Comparison of ENCODE assay signal across 11 cellular contexts in the genomic region with DNA sequence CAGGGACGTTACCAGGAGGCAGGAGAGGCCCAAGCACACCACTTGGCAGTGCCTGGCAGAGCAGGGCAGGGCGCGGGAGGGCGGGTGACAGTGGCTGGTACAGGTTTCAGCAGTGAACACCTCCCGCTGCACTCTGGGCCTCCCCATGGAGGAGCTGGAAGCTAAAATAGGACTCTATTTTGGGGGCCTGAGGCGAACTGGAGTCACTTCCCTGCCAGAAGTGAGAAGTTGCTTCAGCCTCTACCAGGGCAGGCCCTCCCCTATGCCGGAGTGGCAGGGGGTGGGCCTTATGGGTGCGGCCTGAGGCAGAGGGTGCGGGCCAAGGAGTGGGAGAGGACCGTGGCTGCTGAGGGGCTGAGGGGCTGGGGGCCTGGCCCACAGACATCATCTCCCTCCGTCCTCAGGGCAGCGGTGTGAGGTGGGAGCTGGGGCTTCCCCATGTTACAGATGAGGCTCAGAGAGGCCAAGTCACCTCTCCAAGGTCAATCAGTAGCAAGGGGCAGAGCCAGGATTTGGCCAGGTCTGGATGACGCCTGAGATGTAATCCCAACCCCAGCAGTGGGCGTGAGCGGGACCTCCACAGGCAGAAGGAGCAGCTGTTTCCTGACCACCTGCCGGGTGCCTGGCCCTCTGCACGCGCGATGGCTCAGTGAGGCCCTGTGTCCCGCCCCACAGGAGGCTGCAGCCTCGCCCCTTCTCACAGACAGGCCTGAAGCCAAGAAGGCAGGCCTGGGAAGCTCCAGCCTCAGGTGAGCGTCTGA.
DNase-seq lines count a peak whose midpoint lies in the region; ATAC-seq and TF ChIP-seq lines count a peak whose summit lies in the region.
"Had no signal": no experiment of that assay in that cellular context is flagged by ENCODE, and none has a peak within 500 bp of the region (broad histone marks: within the 10 kb centered on the region; RNA-seq: fewer than 3 reads in every experiment).

No MANE protein-coding gene starts in this region.

- no peak for ATAC-seq in GM18502 (IDR thresholded peaks at IDR 0.05; ENCODE audit: poor library complexity, unreplicated experiment)

- TF ChIP-seq RAD21 in Ishikawa (IDR thresholded peaks at IDR 0.05; ENCODE audit: low read depth), result no peak

- H3K27ac ChIP-seq in coronary artery, result no peak overlapping the region
- H3K27ac ChIP-seq: brain microvascular endothelial cell, esophagus squamous epithelium, neutrophil had no signal

- peak; percentile 51 for DNase-seq in D341Med (ENCODE audit: low spot score)
- DNase-seq in coronary artery (ENCODE audit: low spot score), result peak; percentile 50
- peak; percentile 32 for DNase-seq in medulla oblongata (ENCODE audit: extremely low spot score)
- DNase-seq in cortex of kidney (lab: John Stamatoyannopoulos, UW), result no peak
- no peak for DNase-seq in NCI-H226
- DNase-seq: brain microvascular endothelial cell; esophagus squamous epithelium; stimulated activated CD4-positive, alpha-beta T cell treated with anti-CD3 and anti-CD28 coated beads, Interleukin-4, amount 100 ng/mL, for 1 hour had no signal

- H3K4me3 ChIP-seq in coronary artery, result no peak overlapping the region
- H3K4me3 ChIP-seq: esophagus squamous epithelium had no signal

- no peak for TF ChIP-seq CTCF in coronary artery (IDR thresholded peaks at IDR 0.05)

- TF ChIP-seq EP300 in Ishikawa (IDR thresholded peaks at IDR 0.05; ENCODE audit: borderline replicate concordance), result peak; percentile 88

TF ChIP-seq in Ishikawa, 13 proteins besides CTCF, POLR2A, EP300 and RAD21:
- peak; percentile 96 for TF ChIP-seq TCF12 (IDR thresholded peaks at IDR 0.05; ENCODE audit: low read depth)
- TF ChIP-seq EGR1 (IDR thresholded peaks at IDR 0.05), result peak; percentile 54
- TF ChIP-seq FOXM1 (IDR thresholded peaks at IDR 0.05; ENCODE audit: borderline replicate concordance, low read depth), result no peak
- peak; percentile 92 for TF ChIP-seq NFIC (IDR thresholded peaks at IDR 0.05)
- TF ChIP-seq CEBPB (IDR thresholded peaks at IDR 0.05), result no peak
- TF ChIP-seq MAX (IDR thresholded peaks at IDR 0.05), result peak; percentile 89
- 0 out of 2 replicates have a peak, but pooled peaks have one; percentile 12 for TF ChIP-seq YY1 (IDR thresholded peaks at IDR 0.05; ENCODE audit: low read depth)
- no peak for TF ChIP-seq REST (IDR thresholded peaks at IDR 0.05; ENCODE audit: low read depth)
- TF ChIP-seq CREB1 (IDR thresholded peaks at IDR 0.05; ENCODE audit: low read depth), result no peak
- TF ChIP-seq ZBTB7A (IDR thresholded peaks at IDR 0.05; ENCODE audit: low read depth), result no peak
- TF ChIP-seq TEAD4 (IDR thresholded peaks at IDR 0.05), result peak; percentile 61
- TF ChIP-seq USF1 (IDR thresholded peaks at IDR 0.05), result no peak
- TF ChIP-seq TAF1 (IDR thresholded peaks at IDR 0.05; ENCODE audit: low read depth), result no peak
TF ChIP-seq in Ishikawa: peak in this region for 6.

Comparison
In these comparisons a context has a peak if more than half of its experiments do, and no peak if none do; other contexts are left out.
1. DNase-seq: peak in D341Med (single experiment), coronary artery (single experiment) and medulla oblongata (single experiment); none in cortex of kidney (single experiment) and NCI-H226 (single experiment).